Comparison of ENCODE assay signal across 12 cellular contexts in the genomic region with DNA sequence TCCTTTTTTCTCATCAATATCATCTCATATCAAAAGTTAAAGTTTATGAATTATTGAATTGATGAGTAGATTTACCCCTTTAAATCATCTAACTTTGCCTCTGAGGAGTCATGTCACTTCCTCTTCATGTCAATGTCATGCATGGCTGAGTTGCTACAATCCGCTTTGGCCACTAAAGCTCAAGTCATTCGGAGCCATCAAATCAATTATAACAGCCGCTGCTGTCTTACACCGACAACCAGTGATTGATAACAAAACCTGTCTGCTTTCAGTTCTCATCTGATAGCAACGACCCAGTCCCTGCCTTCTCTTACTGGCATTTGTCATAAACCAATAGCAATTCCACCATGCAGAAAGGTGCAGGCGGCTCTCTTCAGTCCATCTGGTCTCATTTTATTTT.
DNase-seq lines count a peak whose midpoint lies in the region; ATAC-seq lines count a peak whose summit lies in the region.
"Had no signal": no experiment of that assay in that cellular context is flagged by ENCODE, and none has a peak within 500 bp of the region (broad histone marks: within the 10 kb centered on the region; RNA-seq: fewer than 3 reads in every experiment).

No MANE protein-coding gene starts in this region.

- H3F3A ChIP-seq in GM23248 (ENCODE audit: insufficient read depth): no peaks in the 10 kb centered on the region

- H3K27ac ChIP-seq in GM23248: no peak overlapping the region
- H3K27ac ChIP-seq: HL-60 had no signal

- DNase-seq in activated effector memory CD4-positive, alpha-beta T cell treated with anti-CD3 and anti-CD28 coated beads, Interleukin-2, amount 50 U/mL, for 16 hours: peak; percentile 43
- no peak for DNase-seq in activated effector memory CD4-positive, alpha-beta T cell treated with Interleukin-2 at 50 U/mL for 16 hours
- DNase-seq in A172 (ENCODE audit: low spot score) (no peak), GM23248 (no peak)
- DNase-seq in stimulated activated naive CD4-positive, alpha-beta T cell (lab: John Stamatoyannopoulos, UW): no peak
- DNase-seq: activated CD4-positive, alpha-beta T cell treated with anti-CD3 and anti-CD28 coated beads for 4 hours; CD4-positive, alpha-beta T cell; stimulated activated naive CD4-positive, alpha-beta T cell treated with Interleukin-2 at 50 U/mL for 16 hours had no signal

- no peak overlapping the region for H2AFZ ChIP-seq in GM23248

- no peaks in the 10 kb centered on the region for H3K27me3 ChIP-seq in GM23248 (replicated peaks; ENCODE audit: insufficient read depth)

- H3K9me2 ChIP-seq in GM23248 (ENCODE audit: insufficient read depth): no peaks in the 10 kb centered on the region

- H3K9me3 ChIP-seq in GM23248 (ENCODE audit: low read depth): no peaks in the 10 kb centered on the region

- in situ Hi-C loops in GM23248 (cut with MboI): no loop called here

- H3K9ac ChIP-seq in GM23248: no peak overlapping the region

- ATAC-seq in GM21825 (IDR thresholded peaks at IDR 0.05; ENCODE audit: unreplicated experiment): peak; percentile 100
- ATAC-seq in HG03469 (IDR thresholded peaks at IDR 0.05; ENCODE audit: unreplicated experiment): peak; percentile 100
- ATAC-seq in stimulated activated memory B cell treated with anti-CD40 and anti-IgM and Interleukin-4, amounts not matched to agents 10 μg/mL and 1 μg/mL and 100 μg/mL, for 72 hours: peak; percentile 95

- no peaks in the 10 kb centered on the region for H3K36me3 Mint-ChIP-seq in stimulated activated memory B cell treated with anti-CD40 and anti-IgM and Interleukin-4, amounts not matched to agents 10 μg/mL and 1 μg/mL and 100 μg/mL, for 72 hours

- peak overlapping the region; percentile 49 for H3K27ac Mint-ChIP-seq in stimulated activated memory B cell treated with anti-CD40 and anti-IgM and Interleukin-4, amounts not matched to agents 10 μg/mL and 1 μg/mL and 100 μg/mL, for 72 hours
- H3K27ac Mint-ChIP-seq: CD4-positive, alpha-beta T cell had no signal

- H3K4me2 ChIP-seq in GM23248 (ENCODE audit: unreplicated experiment): no peak overlapping the region

- peaks cover 6% of the 10 kb centered on the region for H3K4me1 Mint-ChIP-seq in stimulated activated memory B cell treated with anti-CD40 and anti-IgM and Interleukin-4, amounts not matched to agents 10 μg/mL and 1 μg/mL and 100 μg/mL, for 72 hours

- H3K79me2 ChIP-seq in GM23248 (ENCODE audit: insufficient read depth): no peaks in the 10 kb centered on the region

- no peak overlapping the region for H3K4me3 ChIP-seq in GM23248

- peak overlapping the region; percentile 2 for H3K4me3 Mint-ChIP-seq in stimulated activated memory B cell treated with anti-CD40 and anti-IgM and Interleukin-4, amounts not matched to agents 10 μg/mL and 1 μg/mL and 100 μg/mL, for 72 hours
- H3K4me3 Mint-ChIP-seq: CD4-positive, alpha-beta T cell had no signal

- H3K4me1 ChIP-seq in GM23248 (ENCODE audit: insufficient read depth): no peaks in the 10 kb centered on the region

- WGBS in GM23248 (ENCODE audit: low coverage in 1 of 2, low lambda C conversion rate in 2 of 2, missing lambda C conversion rate in 2 of 2), 2 experiments: 77 to 80% methylated on average over 6 of the region's 6 CpGs

- H3K36me3 ChIP-seq in GM23248 (ENCODE audit: low read depth): no peaks in the 10 kb centered on the region

- H4K20me1 ChIP-seq in GM23248 (ENCODE audit: insufficient read depth): no peaks in the 10 kb centered on the region

- no peaks in the 10 kb centered on the region for H3K9me3 Mint-ChIP-seq in stimulated activated memory B cell treated with anti-CD40 and anti-IgM and Interleukin-4, amounts not matched to agents 10 μg/mL and 1 μg/mL and 100 μg/mL, for 72 hours
- H3K9me3 Mint-ChIP-seq: CD4-positive, alpha-beta T cell had no signal

- no peaks in the 10 kb centered on the region for H3K27me3 Mint-ChIP-seq in stimulated activated memory B cell treated with anti-CD40 and anti-IgM and Interleukin-4, amounts not matched to agents 10 μg/mL and 1 μg/mL and 100 μg/mL, for 72 hours
- H3K27me3 Mint-ChIP-seq: CD4-positive, alpha-beta T cell had no signal
